Comparison of ENCODE assay signal across 8 cellular contexts in genomic region chr22:36017661-36018091, GRCh38. TPM values are rescaled to one million over a fixed set of nuclear protein-coding genes. Genes with fewer than 3 reads are reported as not detected.
DNase-seq lines count a peak whose midpoint lies in the region; ATAC-seq and TF ChIP-seq lines count a peak whose summit lies in the region.

No MANE protein-coding gene starts in this region.

- peak; percentile 41 for ATAC-seq in effector memory CD8-positive, alpha-beta T cell (replicated peaks)
- no peak for ATAC-seq in HG02642 (IDR thresholded peaks at IDR 0.05; ENCODE audit: poor library complexity, unreplicated experiment)

- no peak for TF ChIP-seq CTCF in type B pancreatic cell (conservative IDR thresholded peaks at IDR 0.05)

- H3K27ac Mint-ChIP-seq in effector memory CD8-positive, alpha-beta T cell = no peak overlapping the region
- peak overlapping the region; percentile 95 for H3K27ac Mint-ChIP-seq in type B pancreatic cell

- H3K4me3 Mint-ChIP-seq in effector memory CD8-positive, alpha-beta T cell = no peak overlapping the region
- H3K4me3 Mint-ChIP-seq in type B pancreatic cell = peak overlapping the region; percentile 75

- H3K9me3 Mint-ChIP-seq in effector memory CD8-positive, alpha-beta T cell = no peaks in the 10 kb centered on the region
- no peaks in the 10 kb centered on the region for H3K9me3 Mint-ChIP-seq in type B pancreatic cell

- peaks cover 44 to 60% of the 10 kb centered on the region in 2 donors for H3K27me3 Mint-ChIP-seq in effector memory CD8-positive, alpha-beta T cell
- H3K27me3 Mint-ChIP-seq in type B pancreatic cell = no peaks in the 10 kb centered on the region

- H3K4me1 Mint-ChIP-seq in effector memory CD8-positive, alpha-beta T cell (ENCODE audit: low read depth in 2 of 2) = peaks cover 0 to 4% of the 10 kb centered on the region in 2 donors
- H3K4me1 Mint-ChIP-seq in type B pancreatic cell (ENCODE audit: unreplicated experiment) = peaks cover 69% of the 10 kb centered on the region

- peak; percentile 69 for DNase-seq in NOMO-1 treated with DMSO at 0.1 percent for 48 hours (lab: John Stamatoyannopoulos, UW; ENCODE audit: unreplicated experiment)
- no peak for DNase-seq in NOMO-1 treated with dmso at 0.1 percent for 144 hours (lab: John Stamatoyannopoulos, UW; ENCODE audit: unreplicated experiment)
- peak; percentile 62 for DNase-seq in NCI-H526 treated with DMSO at 0.1 percent for 48 hours (lab: John Stamatoyannopoulos, UW)
- DNase-seq in effector memory CD8-positive, alpha-beta T cell = no peak
- DNase-seq in type B pancreatic cell (ENCODE audit: extremely low spot score, unreplicated experiment) = no peak
- DNase-seq in activated CD4-positive, alpha-beta T cell treated with anti-CD3 and anti-CD28 coated beads for 4 hours = no peak
- DNase-seq in activated gamma-delta T cell (lab: John Stamatoyannopoulos, UW) = no peak

- peaks cover 2% of the 10 kb centered on the region for H3K36me3 Mint-ChIP-seq in effector memory CD8-positive, alpha-beta T cell (ENCODE audit: insufficient read depth)
- peaks cover 15% of the 10 kb centered on the region for H3K36me3 Mint-ChIP-seq in type B pancreatic cell

RNA-seq across cellular contexts. Expression of gene RBFOX2, which starts 10.9 kb away (rescaled TPM):
- total RNA-seq in type B pancreatic cell (ENCODE audit: low replicate concordance) = 94.1 and 164 TPM in 2 replicates

Comparison
In these comparisons a context has a peak if more than half of its experiments do, and no peak if none do; other contexts are left out.
1. DNase-seq: peak in NOMO-1 treated with DMSO at 0.1 percent for 48 hours (single experiment) and NCI-H526 treated with DMSO at 0.1 percent for 48 hours (single experiment); none in NOMO-1 treated with dmso at 0.1 percent for 144 hours (single experiment), effector memory CD8-positive, alpha-beta T cell (0 of 3), type B pancreatic cell (single experiment), activated CD4-positive, alpha-beta T cell treated with anti-CD3 and anti-CD28 coated beads for 4 hours (0 of 2) and activated gamma-delta T cell (single experiment).